28 cellular contexts compared by ENCODE assay signal in the genomic region with DNA sequence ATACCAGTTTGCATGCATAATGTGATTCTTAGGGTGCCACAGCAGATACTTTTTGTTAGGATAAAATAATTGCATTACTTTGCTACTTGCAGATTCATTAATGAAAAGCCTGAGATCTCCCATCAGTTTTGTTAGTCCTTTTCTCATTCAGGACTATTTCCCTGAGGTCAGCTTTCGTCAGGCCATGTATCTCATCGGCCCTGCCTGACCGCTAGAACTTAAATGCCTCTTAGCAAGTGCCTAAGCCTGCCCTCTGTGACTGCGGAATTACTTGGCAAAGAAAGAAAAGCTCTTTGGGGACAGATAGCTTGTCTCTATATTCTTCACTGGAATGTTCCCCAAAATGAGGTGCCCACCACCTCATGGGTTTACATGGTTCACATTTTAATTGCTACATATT.
"Had no signal": no experiment of that assay in that cellular context is flagged by ENCODE, and none has a peak within 500 bp of the region (broad histone marks: within the 10 kb centered on the region; RNA-seq: fewer than 3 reads in every experiment).

No MANE protein-coding gene starts in this region.

- H3K9ac ChIP-seq: KMS-11 had no signal

- H3K4me2 ChIP-seq: KMS-11 had no signal

- H3K9me3 ChIP-seq: ascending aorta, SJCRH30 had no signal

- H3K4me3 ChIP-seq: ascending aorta, cardiac muscle cell, SJCRH30, SK-N-MC had no signal

- H3K27me3 ChIP-seq: ascending aorta, SJCRH30 had no signal

- H3K4me1 ChIP-seq: ascending aorta, SJCRH30 had no signal

- H3K36me3 ChIP-seq: ascending aorta, cardiac muscle cell, SJCRH30 had no signal

- H3K27ac ChIP-seq: ascending aorta, cardiac muscle cell, KMS-11, SJCRH30, SK-N-MC had no signal

- ATAC-seq: activated CD4-positive, alpha-beta T cell treated with anti-CD3 and anti-CD28 coated beads for 36 hours; activated CD4-positive, CD25-positive, alpha-beta regulatory T cell treated with anti-CD3 and anti-CD28 coated beads, Interleukin-2, amount 50 U/mL, for 24 hours; activated CD8-positive, alpha-beta T cell treated with anti-CD3 and anti-CD28 coated beads, Interleukin-2, amount 10 ng/mL, durations not matched to agents 7 days and 5 days; Panc1 had no signal

- DNase-seq: activated CD4-positive, alpha-beta T cell treated with anti-CD3 and anti-CD28 coated beads for 36 hours; activated CD4-positive, alpha-beta T cell treated with anti-CD3 and anti-CD28 coated beads, Interleukin-2, amount 10 ng/mL, durations not matched to agents 7 days and 5 days; activated CD4-positive, alpha-beta T cell treated with anti-CD3 and anti-CD28 coated beads, Interleukin-2, amount 50 U/mL, for 48 hours; activated CD8-positive, alpha-beta T cell treated with anti-CD3 and anti-CD28 coated beads, Interleukin-2, amount 10 ng/mL, durations not matched to agents 7 days and 5 days; activated gamma-delta T cell; activated naive CD4-positive, alpha-beta T cell treated with Interleukin-2 at 50 U/mL for 16 hours; activated naive CD8-positive, alpha-beta T cell treated with anti-CD3 and anti-CD28 coated beads, Interleukin-2, amount 10 ng/mL, durations not matched to agents 7 days and 5 days; activated T-cell treated with anti-CD3 and anti-CD28 coated beads, Interleukin-2, amount 50 U/mL, for 24 hours; amygdala; MM.1S; MV-4-11; NCI-H1092 treated with DMSO at 0.1 percent for 48 hours; NCI-H1417; NCI-H146; NCI-H187 treated with DMSO at 0.1 percent for 48 hours; NCI-H2081; NCI-H510A; NCI-H526; NCI-H774; SHP77; SJCRH30; T1000 had no signal
